Comparison of ENCODE assay signal across 1 cellular context in the genomic region with DNA sequence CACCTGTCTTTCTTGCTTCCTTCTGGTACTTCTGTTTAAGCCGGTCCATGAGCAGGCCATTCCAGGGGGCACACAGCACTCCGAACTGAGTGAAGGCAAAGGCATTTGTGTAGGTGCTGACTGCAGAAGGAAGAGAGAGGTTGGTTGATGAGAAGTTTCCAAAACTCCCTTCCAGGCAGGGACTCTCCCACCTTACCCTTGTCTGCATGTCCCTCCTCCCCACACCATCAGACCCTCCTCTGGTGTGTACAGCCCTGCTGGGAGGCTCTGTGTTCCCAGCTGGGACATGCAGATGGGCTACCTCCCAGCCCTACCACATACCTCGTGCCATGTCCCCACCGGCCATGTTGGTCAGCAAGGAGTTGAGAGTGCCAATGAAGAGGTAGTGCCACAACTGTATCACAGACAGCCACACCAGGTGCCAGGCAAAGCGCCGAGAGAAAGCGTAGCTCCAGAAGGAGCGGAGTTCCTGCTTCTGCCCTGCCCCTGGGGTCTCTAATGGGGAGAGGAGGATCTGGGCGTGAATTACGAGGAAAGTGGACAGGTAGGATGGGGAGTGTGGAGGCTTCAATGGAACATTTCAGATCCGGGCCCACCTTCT.
TF ChIP-seq lines count a peak whose summit lies in the region.

No MANE protein-coding gene starts in this region.

TF ChIP-seq in K562, 482 proteins besides CTCF, POLR2A, EP300 and RAD21:
- no peak for TF ChIP-seq FOXP1 (CRISPR knock-in tag; IDR thresholded peaks at IDR 0.05)
- TF ChIP-seq POLR2G (IDR thresholded peaks at IDR 0.05; ENCODE audit: low read depth, low read length), result 0 out of 2 replicates have a peak, but pooled peaks have one; percentile 16
- no peak for TF ChIP-seq C11orf30 (IDR thresholded peaks at IDR 0.05; ENCODE audit: low read depth)
- TF ChIP-seq RBFOX2 (IDR thresholded peaks at IDR 0.05; ENCODE audit: low read depth, low read length), result peak; percentile 53
- TF ChIP-seq ATF7 (IDR thresholded peaks at IDR 0.05), result no peak
- TF ChIP-seq ZNF644 (tag; IDR thresholded peaks at IDR 0.05; ENCODE audit: low read depth), result no peak
- TF ChIP-seq MED1 (CRISPR knock-in tag; IDR thresholded peaks at IDR 0.05; ENCODE audit: borderline replicate concordance), result no peak
- TF ChIP-seq ARID2 (IDR thresholded peaks at IDR 0.05), result no peak
- TF ChIP-seq SRSF7 (optimal IDR thresholded peaks at IDR 0.05; ENCODE audit: low read depth, low read length), result no peak
TF ChIP-seq in K562: peak in this region for 2.
